In genomic region chr14:37587881-37588666, GRCh38 we compare ENCODE assay signal across 13 cellular contexts. TPM values are rescaled to one million over a fixed set of nuclear protein-coding genes. Genes with fewer than 3 reads are reported as not detected.
DNase-seq lines count a peak whose midpoint lies in the region; ATAC-seq and TF ChIP-seq lines count a peak whose summit lies in the region.
"Had no signal": no experiment of that assay in that cellular context is flagged by ENCODE, and none has a peak within 500 bp of the region (broad histone marks: within the 10 kb centered on the region; RNA-seq: fewer than 3 reads in every experiment).

No MANE protein-coding gene starts in this region.

- H3K27ac Mint-ChIP-seq in nephron progenitor cell: no peak overlapping the region

- intact Hi-C loops in esophagus muscularis mucosa (cut with DNase I): no loop called here

- peak overlapping the region; percentile 71 for H3K4me3 Mint-ChIP-seq in nephron progenitor cell

- TF ChIP-seq EP300 in esophagus muscularis mucosa (IDR thresholded peaks at IDR 0.05) (no peak), gastroesophageal sphincter (IDR thresholded peaks at IDR 0.05) (no peak)

- DNase-seq in D341Med (ENCODE audit: low spot score) (peak; percentile 64), NCI-H1092 (lab: John Stamatoyannopoulos, UW) (peak; percentile 61), nephron progenitor cell (peak; percentile 58), esophagus muscularis mucosa (ENCODE audit: extremely low spot score) (no peak)
- no peak for DNase-seq in activated CD4-positive, alpha-beta T cell treated with anti-CD3 and anti-CD28 coated beads for 4 hours
- DNase-seq: kidney glomerular epithelial cell had no signal

- H3K9me3 ChIP-seq in ectodermal cell (ENCODE audit: control insufficient read depth, low read length): no peaks in the 10 kb centered on the region
- no peaks in the 10 kb centered on the region for H3K9me3 ChIP-seq in esophagus muscularis mucosa
- H3K9me3 ChIP-seq in gastroesophageal sphincter: peaks cover 0 to 8% (median 0%) of the 10 kb centered on the region in 3 donors

- H3K4me1 Mint-ChIP-seq in nephron progenitor cell: peaks cover 25% of the 10 kb centered on the region

- TF ChIP-seq POLR2A in esophagus muscularis mucosa (IDR thresholded peaks at IDR 0.05; ENCODE audit: low read depth) (no peak), gastroesophageal sphincter (IDR thresholded peaks at IDR 0.05) (no peak)

- peak overlapping the region; percentile 34 for H3K4me3 ChIP-seq in ectodermal cell (ENCODE audit: insufficient read depth, low read depth, low read length)
- peak overlapping the region in 2 of 4 donors; percentile 17 to 30 for H3K4me3 ChIP-seq in esophagus muscularis mucosa
- peak overlapping the region in 1 of 2 donors; percentile 15 for H3K4me3 ChIP-seq in gastroesophageal sphincter

- no peak for TF ChIP-seq CTCF in nephron progenitor cell (IDR thresholded peaks at IDR 0.05)
- no peak for TF ChIP-seq CTCF in esophagus muscularis mucosa (IDR thresholded peaks at IDR 0.05)
- no peak for TF ChIP-seq CTCF in gastroesophageal sphincter (IDR thresholded peaks at IDR 0.05)

- H3K4me1 ChIP-seq in ectodermal cell (ENCODE audit: control insufficient read depth, insufficient read depth, low read length): peaks cover 43% of the 10 kb centered on the region
- H3K4me1 ChIP-seq in esophagus muscularis mucosa: peaks cover 27 to 51% (median 46%) of the 10 kb centered on the region in 4 donors
- H3K4me1 ChIP-seq in gastroesophageal sphincter: peaks cover 0 to 49% (median 3%) of the 10 kb centered on the region in 3 donors

- H3K36me3 Mint-ChIP-seq in nephron progenitor cell (ENCODE audit: low read depth): no peaks in the 10 kb centered on the region

- peaks cover 100% of the 10 kb centered on the region for H3K27me3 ChIP-seq in ectodermal cell (ENCODE audit: control insufficient read depth, insufficient read depth, low read length, poor library complexity, severe bottlenecking)
- peaks cover 19 to 100% (median 96%) of the 10 kb centered on the region in 4 donors for H3K27me3 ChIP-seq in esophagus muscularis mucosa
- H3K27me3 ChIP-seq in gastroesophageal sphincter: peaks cover 100% of the 10 kb centered on the region

- H3K27me3 Mint-ChIP-seq in nephron progenitor cell (ENCODE audit: low read depth, poor library complexity): peaks cover 100% of the 10 kb centered on the region

- no peak for ATAC-seq in GM21717 (IDR thresholded peaks at IDR 0.05; ENCODE audit: unreplicated experiment)
- ATAC-seq in gastroesophageal sphincter: no peak

- H3K9me3 Mint-ChIP-seq in nephron progenitor cell: no peaks in the 10 kb centered on the region

- no peaks in the 10 kb centered on the region for H3K36me3 ChIP-seq in ectodermal cell (ENCODE audit: control insufficient read depth, insufficient read depth, low read length)
- H3K36me3 ChIP-seq in esophagus muscularis mucosa: no peaks in the 10 kb centered on the region
- no peaks in the 10 kb centered on the region for H3K36me3 ChIP-seq in gastroesophageal sphincter

- 0 to 1% methylated on average over 61 to 63 of the region's 63 CpGs for WGBS in ectodermal cell, 2 experiments
- 4% methylated on average over 48 of the region's 63 CpGs for WGBS in esophagus muscularis mucosa
- 4 to 15% methylated on average over 11 to 14 of the region's 63 CpGs for WGBS in gastroesophageal sphincter (ENCODE audit: low coverage in 1 of 2), 2 donors

- H3K27ac ChIP-seq in ectodermal cell (ENCODE audit: insufficient read depth, low read depth, low read length, poor library complexity, severe bottlenecking) (no peak overlapping the region), esophagus muscularis mucosa (replicated peaks in 1 of 4) (no peak overlapping the region), gastroesophageal sphincter (no peak overlapping the region)
- H3K27ac ChIP-seq: RWPE1 had no signal

RNA-seq across cellular contexts. Expression of gene FOXA1, which starts 7.0 kb away (rescaled TPM):
- 0.76 TPM for polyA plus RNA-seq in ectodermal cell (2013, experiment 1 of 4)
- polyA plus RNA-seq in ectodermal cell (2013, experiment 2 of 4): 1.1 TPM
- 1.2 TPM for polyA plus RNA-seq in ectodermal cell (2013, experiment 3 of 4)
- polyA plus RNA-seq in ectodermal cell (2013, experiment 4 of 4): 1.4 TPM
- total RNA-seq in esophagus muscularis mucosa (under 1 TPM in 2 of 4 donors, not detected in 2; 0.17 to 0.97 TPM), gastroesophageal sphincter (1 to 10 TPM in 1 of 4 donors, not detected in 3; 5.1 TPM)
- total RNA-seq: chondrocyte, subcutaneous adipose tissue had no signal

RNA-seq across cellular contexts. Expression of gene TTC6, which starts 7.4 kb away (rescaled TPM):
- polyA plus RNA-seq in ectodermal cell (2013, experiment 1 of 4): not detected
- 0.34 TPM for polyA plus RNA-seq in ectodermal cell (2013, experiment 2 of 4)
- 0.43 TPM for polyA plus RNA-seq in ectodermal cell (2013, experiment 3 of 4)
- polyA plus RNA-seq in ectodermal cell (2013, experiment 4 of 4): 0.08 TPM
- total RNA-seq in esophagus muscularis mucosa: not detected
- total RNA-seq in gastroesophageal sphincter: 1 to 10 TPM in 1 of 4 donors, under 1 TPM in 1, not detected in 2; 0.31 to 1.1 TPM
- total RNA-seq: activated CD8-positive, alpha-beta memory T cell treated with anti-CD3 and anti-CD28 coated beads for 36 hours; chondrocyte; subcutaneous adipose tissue had no signal

Comparison
In these comparisons a context has a peak if more than half of its experiments do, and no peak if none do; other contexts are left out.
1. DNase-seq: peak in D341Med (single experiment), NCI-H1092 (single experiment) and nephron progenitor cell (single experiment); none in esophagus muscularis mucosa (single experiment) and activated CD4-positive, alpha-beta T cell treated with anti-CD3 and anti-CD28 coated beads for 4 hours (0 of 2).